In genomic region chr9:101387871-101388506, GRCh38 we compare ENCODE assay signal across 9 cellular contexts. TPM values are rescaled to one million over a fixed set of nuclear protein-coding genes. Genes with fewer than 3 reads are reported as not detected.
DNase-seq lines count a peak whose midpoint lies in the region; ATAC-seq and TF ChIP-seq lines count a peak whose summit lies in the region.
"Had no signal": no experiment of that assay in that cellular context is flagged by ENCODE, and none has a peak within 500 bp of the region (broad histone marks: within the 10 kb centered on the region; RNA-seq: fewer than 3 reads in every experiment).

No MANE protein-coding gene starts in this region.

- CTCF ChIA-PET in WTC11 (lab: Charles Lee): interaction anchor here (0.8 to 2.6 kb wide), 19 partner anchors 11 to 786 kb away, joined by 3 to 24 read pairs (median 4); partner anchors contain the start of genes MRPL50 and ZNF189

- H3K9me3 ChIP-seq in hepatocyte (ENCODE audit: low read depth) (no peaks in the 10 kb centered on the region), sigmoid colon (no peaks in the 10 kb centered on the region)

- H4K20me1 ChIP-seq in hepatocyte (ENCODE audit: insufficient read depth, poor library complexity, severe bottlenecking): no peaks in the 10 kb centered on the region

- H3K27ac ChIP-seq in hepatocyte (peak overlapping the region; percentile 42), sigmoid colon (no peak overlapping the region)
- H3K27ac ChIP-seq: BLaER1 treated with 17β-estradiol and CSF1 and Interleukin-3, amounts not matched to agents 10 nM and 100 nM had no signal

- no peak for TF ChIP-seq EP300 in sigmoid colon (IDR thresholded peaks at IDR 0.05)

- TF ChIP-seq CTCF in HFF-Myc (IDR thresholded peaks at IDR 0.05; ENCODE audit: low read depth, low read length, missing control alignments): peak; percentile 66
- peak; percentile 32 for TF ChIP-seq CTCF in WTC11 (IDR thresholded peaks at IDR 0.05)
- peak; percentile 66 for TF ChIP-seq CTCF in hepatocyte (IDR thresholded peaks at IDR 0.05; ENCODE audit: poor library complexity)
- TF ChIP-seq CTCF in type B pancreatic cell (conservative IDR thresholded peaks at IDR 0.05): peak; percentile 70
- TF ChIP-seq CTCF in sigmoid colon (IDR thresholded peaks at IDR 0.05): peak in 1 of 4 experiments; percentile 8

- H3K4me3 Mint-ChIP-seq in WTC11 (no peak overlapping the region), type B pancreatic cell (no peak overlapping the region)

- H3K9me2 ChIP-seq in hepatocyte (replicated peaks; ENCODE audit: insufficient read depth): no peaks in the 10 kb centered on the region

- no peaks in the 10 kb centered on the region for H3K4me1 ChIP-seq in hepatocyte (ENCODE audit: insufficient read depth)
- H3K4me1 ChIP-seq in sigmoid colon: no peaks in the 10 kb centered on the region
- H3K4me1 ChIP-seq: BLaER1 treated with 17β-estradiol and CSF1 and Interleukin-3, amounts not matched to agents 10 nM and 100 nM had no signal

- no peak for TF ChIP-seq POLR2A in sigmoid colon (IDR thresholded peaks at IDR 0.05)

- intact Hi-C loops in sigmoid colon (cut with DNase I): no loop called here

- peaks cover 29% of the 10 kb centered on the region for H3K79me2 ChIP-seq in hepatocyte

- H3K4me1 Mint-ChIP-seq in WTC11: peaks cover 28% of the 10 kb centered on the region
- H3K4me1 Mint-ChIP-seq in type B pancreatic cell (ENCODE audit: unreplicated experiment): no peaks in the 10 kb centered on the region

- DNase-seq in NCI-H526 (lab: John Stamatoyannopoulos, UW) (peak; percentile 1 to 58), NCI-H526 treated with DMSO at 0.1 percent for 48 hours (lab: John Stamatoyannopoulos, UW) (no peak), HFF-Myc (ENCODE audit: extremely low read depth, low read depth) (no peak), NCI-H1694 treated with DMSO at 0.1 percent for 48 hours (lab: John Stamatoyannopoulos, UW) (peak; percentile 62), WTC11 (ENCODE audit: low spot score) (no peak), hepatocyte (ENCODE audit: low spot score) (peak; percentile 74), type B pancreatic cell (ENCODE audit: extremely low spot score, unreplicated experiment) (no peak), sigmoid colon (no peak)

- peaks cover 66% of the 10 kb centered on the region for H3K36me3 Mint-ChIP-seq in WTC11
- peaks cover 60% of the 10 kb centered on the region for H3K36me3 Mint-ChIP-seq in type B pancreatic cell

- H3K36me3 ChIP-seq in hepatocyte (replicated peaks; ENCODE audit: insufficient read depth, low read depth) (no peaks in the 10 kb centered on the region), sigmoid colon (peaks cover 0 to 30% (median 7%) of the 10 kb centered on the region in 4 donors)

- H3K9me3 Mint-ChIP-seq in WTC11 (peaks cover 29% of the 10 kb centered on the region), type B pancreatic cell (no peaks in the 10 kb centered on the region)

- no peaks in the 10 kb centered on the region for H3K27me3 Mint-ChIP-seq in WTC11 (ENCODE audit: low read depth)
- H3K27me3 Mint-ChIP-seq in type B pancreatic cell: no peaks in the 10 kb centered on the region

- H2AFZ ChIP-seq in hepatocyte: no peak overlapping the region

- ATAC-seq in WTC11: peak; percentile 94

- H3K27ac Mint-ChIP-seq in WTC11 (peak overlapping the region; percentile 93), type B pancreatic cell (no peak overlapping the region)

- WGBS in hepatocyte (ENCODE audit: low lambda C conversion rate, missing lambda C conversion rate): 52% methylated on average over 6 of the region's 6 CpGs
- 43 to 65% methylated on average over 6 of the region's 6 CpGs for WGBS in sigmoid colon, 2 donors

- H3K27me3 ChIP-seq in hepatocyte: no peaks in the 10 kb centered on the region
- no peaks in the 10 kb centered on the region for H3K27me3 ChIP-seq in sigmoid colon
- H3K27me3 ChIP-seq: BLaER1 treated with 17β-estradiol and CSF1 and Interleukin-3, amounts not matched to agents 10 nM and 100 nM had no signal

- H3K4me2 ChIP-seq in hepatocyte: no peak overlapping the region
- H3K4me2 ChIP-seq: BLaER1 treated with 17β-estradiol and CSF1 and Interleukin-3, amounts not matched to agents 10 nM and 100 nM had no signal

- POLR2A ChIA-PET in WTC11 (lab: Charles Lee): interaction anchor here (1.4 kb wide), 1 partner anchor 11 kb away, joined by 7 read pairs; the partner anchor contains the start of genes MRPL50 and ZNF189

- no peak overlapping the region for H3K4me3 ChIP-seq in HFF-Myc (replicated peaks; ENCODE audit: low read depth, low read length)
- H3K4me3 ChIP-seq in hepatocyte: no peak overlapping the region
- no peak overlapping the region for H3K4me3 ChIP-seq in sigmoid colon
- H3K4me3 ChIP-seq: BLaER1 treated with 17β-estradiol and CSF1 and Interleukin-3, amounts not matched to agents 10 nM and 100 nM had no signal

TF ChIP-seq in WTC11, 78 proteins besides CTCF, POLR2A, EP300 and RAD21:
- TF ChIP-seq ZNF396 (CRISPR knock-in tag; IDR thresholded peaks at IDR 0.05; ENCODE audit: borderline replicate concordance) (no peak), ZNF671 (CRISPR knock-in tag; IDR thresholded peaks at IDR 0.05) (0 out of 2 replicates have a peak, but pooled peaks have one; percentile 29), GABPB1 (CRISPR knock-in tag; IDR thresholded peaks at IDR 0.05) (peak; percentile 19; the same call in 1 of the 2 replicates)

RNA-seq across cellular contexts. Expression of gene BAAT, which starts 3.2 kb away (rescaled TPM):
- total RNA-seq in WTC11 (2021) (0.11 to 0.17 TPM (median 0.14 TPM) in 3 replicates), hepatocyte (41.8 and 45.2 TPM in 2 replicates), type B pancreatic cell (ENCODE audit: low replicate concordance) (0.48 and 0.53 TPM in 2 replicates), sigmoid colon (not detected)
- polyA plus RNA-seq in hepatocyte (13.8 and 19.8 TPM in 2 replicates), sigmoid colon (under 1 TPM in 1 of 3 donors, not detected in 2; 0.60 TPM)

RNA-seq across cellular contexts. Expression of gene MRPL50, which starts 10.4 kb away (rescaled TPM):
- total RNA-seq in WTC11 (2021): 16.6 to 19.6 TPM (median 17.0 TPM) in 3 replicates
- total RNA-seq in hepatocyte: 22.8 and 24.1 TPM in 2 replicates
- 23.1 and 23.7 TPM in 2 replicates for polyA plus RNA-seq in hepatocyte
- total RNA-seq in type B pancreatic cell (ENCODE audit: low replicate concordance): 12.4 and 16.3 TPM in 2 replicates
- total RNA-seq in sigmoid colon: 10 to 100 TPM; 10.0 to 15.3 (median 12.3) TPM
- 1 to 10 TPM; 5.4 to 9.0 (median 9.0) TPM for polyA plus RNA-seq in sigmoid colon

RNA-seq across cellular contexts. Expression of gene ZNF189, which starts 10.7 kb away (rescaled TPM):
- total RNA-seq in WTC11 (2021): 10.1 to 10.4 TPM (median 10.3 TPM) in 3 replicates
- 50.0 and 60.3 TPM in 2 replicates for total RNA-seq in hepatocyte
- polyA plus RNA-seq in hepatocyte: 11.1 and 13.6 TPM in 2 replicates
- total RNA-seq in type B pancreatic cell (ENCODE audit: low replicate concordance): 18.0 and 26.2 TPM in 2 replicates
- total RNA-seq in sigmoid colon: 10 to 100 TPM; 21.2 to 26.0 (median 24.1) TPM
- 1 to 10 TPM; 5.3 to 7.2 (median 6.9) TPM for polyA plus RNA-seq in sigmoid colon

RNA-seq across cellular contexts. Expression of gene ALDOB, which starts 47.6 kb away (rescaled TPM):
- total RNA-seq in WTC11 (2021): 0.85 to 1.5 TPM (median 0.94 TPM) in 3 replicates
- total RNA-seq in hepatocyte: 236 and 264 TPM in 2 replicates
- 44.0 and 71.6 TPM in 2 replicates for polyA plus RNA-seq in hepatocyte
- total RNA-seq in type B pancreatic cell (ENCODE audit: low replicate concordance): 30.5 and 36.7 TPM in 2 replicates
- under 1 TPM in 2 of 4 donors, not detected in 2; 0.82 to 0.83 TPM for total RNA-seq in sigmoid colon
- 10 to 100 TPM in 1 of 3 donors, 1 to 10 TPM in 2; 1.1 to 40.5 (median 9.6) TPM for polyA plus RNA-seq in sigmoid colon

Comparison
In these comparisons a context has a peak if more than half of its experiments do, and no peak if none do; other contexts are left out.
1. DNase-seq: peak in NCI-H526 (2 of 2), NCI-H1694 treated with DMSO at 0.1 percent for 48 hours (single experiment) and hepatocyte (single experiment); none in NCI-H526 treated with DMSO at 0.1 percent for 48 hours (single experiment), HFF-Myc (single experiment), WTC11 (single experiment), type B pancreatic cell (single experiment) and sigmoid colon (single experiment).
2. RNA of gene BAAT, which starts 3.2 kb away (total RNA-seq): 41.8 to 45.2 TPM in hepatocyte; 0.48 to 0.53 TPM in type B pancreatic cell, 0.11 to 0.17 TPM in WTC11 and not detected in sigmoid colon; every median in the first group is over 10 times any median in the second.